In genomic region chr11:20464566-20464965, GRCh38 we compare ENCODE assay signal across 19 cellular contexts.
DNase-seq lines count a peak whose midpoint lies in the region; FAIRE-seq and TF ChIP-seq lines count a peak whose summit lies in the region.
"Had no signal": no experiment of that assay in that cellular context is flagged by ENCODE, and none has a peak within 500 bp of the region (broad histone marks: within the 10 kb centered on the region; RNA-seq: fewer than 3 reads in every experiment).

No MANE protein-coding gene starts in this region.

- H3K27ac ChIP-seq in substantia nigra (ENCODE audit: low read depth, low read length, poor library complexity, severe bottlenecking), result no peak overlapping the region

- FAIRE-seq in D721Med (lab: Jason Lieb, UNC), result no peak
- FAIRE-seq: GM12891, H54, HTR-8/SVneo had no signal

- DNase-seq in NCI-H82 (lab: John Stamatoyannopoulos, UW) (peak; percentile 55), NCI-H82 treated with DMSO at 0.1 percent for 48 hours (lab: John Stamatoyannopoulos, UW; ENCODE audit: unreplicated experiment) (no peak), HEK293T (ENCODE audit: extremely low spot score) (no peak), SK-N-DZ (ENCODE audit: low spot score) (peak; percentile 48), retina (peak; percentile 10), substantia nigra (lab: John Stamatoyannopoulos, UW) (no peak), D721Med (ENCODE audit: insufficient read length, low spot score) (no peak)
- no peak for DNase-seq in effector CD8-positive, alpha-beta T cell (lab: John Stamatoyannopoulos, UW)
- DNase-seq: ACHN; BE2C; C1 segment of cervical spinal cord; CD4-positive, CD25-positive, alpha-beta regulatory T cell; CD8-positive, alpha-beta memory T cell; COR-L47; HCEC 1CT; HFFc6 had no signal

- no peak for TF ChIP-seq CTCF in D721Med (IDR thresholded peaks at IDR 0.05; ENCODE audit: insufficient read depth, missing control alignments)

- CTCF ChIA-PET in HEK293T (lab: Yijun Ruan, JAX), result no interaction called here

- POLR2A ChIA-PET in HEK293T (lab: Yijun Ruan, JAX), result no interaction called here

TF ChIP-seq in HEK293T, 16 proteins besides CTCF, POLR2A, EP300 and RAD21:
- TF ChIP-seq HDGF (IDR thresholded peaks at IDR 0.05; ENCODE audit: borderline replicate concordance) (no peak), TARDBP (IDR thresholded peaks at IDR 0.05) (no peak), PKNOX1 (IDR thresholded peaks at IDR 0.05) (peak; percentile 56), ARNT (IDR thresholded peaks at IDR 0.05) (no peak), FOXA1 (IDR thresholded peaks at IDR 0.05) (no peak), ELF4 (IDR thresholded peaks at IDR 0.05) (no peak)

Comparison
In these comparisons a context has a peak if more than half of its experiments do, and no peak if none do; other contexts are left out.
1. DNase-seq: peak in NCI-H82 (single experiment), SK-N-DZ (single experiment) and retina (single experiment); none in NCI-H82 treated with DMSO at 0.1 percent for 48 hours (single experiment), HEK293T (single experiment), substantia nigra (0 of 49), effector CD8-positive, alpha-beta T cell (single experiment) and D721Med (single experiment).